Comparison of ENCODE assay signal across 8 cellular contexts in genomic region chr1:44212355-44213221, GRCh38. TPM values are rescaled to one million over a fixed set of nuclear protein-coding genes. Genes with fewer than 3 reads are reported as not detected.
A peak's percentile ranks its signal among the peaks of the same experiment; 100 is the strongest.
DNase-seq lines count a peak whose midpoint lies in the region; ATAC-seq and TF ChIP-seq lines count a peak whose summit lies in the region.

No MANE protein-coding gene starts in this region.

- no peaks in the 10 kb centered on the region for H3K9me3 ChIP-seq in CD4-positive, alpha-beta T cell (ENCODE audit: control insufficient read depth, low read length)

- no peak for DNase-seq in CD4-positive, alpha-beta T cell
- DNase-seq in OCI-M1 (lab: John Stamatoyannopoulos, UW): peak; percentile 28
- DNase-seq in caudate nucleus (lab: John Stamatoyannopoulos, UW): no peak
- DNase-seq in natural killer cell treated with Interleukin-12 subunit alpha and Interleukin-12 subunit beta and Interleukin-15 and Interleukin-18, amount 100 ng/mL, for 72 hours (ENCODE audit: low spot score): peak; percentile 68
- DNase-seq in D341Med (ENCODE audit: low spot score): no peak
- DNase-seq in NCI-H2227 (lab: John Stamatoyannopoulos, UW; ENCODE audit: unreplicated experiment): no peak

- H3K27ac ChIP-seq in CD4-positive, alpha-beta T cell (ENCODE audit: low read depth, low read length): no peak overlapping the region
- peak overlapping the region; percentile 84 for H3K27ac ChIP-seq in caudate nucleus (ENCODE audit: low read depth, low read length)

- ATAC-seq in CD4-positive, alpha-beta T cell (ENCODE audit: poor library complexity): peak; percentile 31
- ATAC-seq in natural killer cell treated with Interleukin-12 subunit alpha and Interleukin-12 subunit beta and Interleukin-15 and Interleukin-18, amount 100 ng/mL, for 72 hours: peak; percentile 67 to 74
- no peak for ATAC-seq in GM19452 (IDR thresholded peaks at IDR 0.05; ENCODE audit: unreplicated experiment)
- ATAC-seq in HG02884 (IDR thresholded peaks at IDR 0.05; ENCODE audit: unreplicated experiment): no peak

- POLR2A ChIA-PET in CD4-positive, alpha-beta T cell (lab: Charles Lee): interaction anchor here (0.9 to 2.4 kb wide), 9 partner anchors 12 to 838 kb away, joined by 3 to 11 read pairs (median 3); partner anchors contain the start of genes DPH2 and PLK3

- H3K4me1 Mint-ChIP-seq in CD4-positive, alpha-beta T cell (ENCODE audit: low read depth): peaks cover 44% of the 10 kb centered on the region
- H3K4me1 Mint-ChIP-seq in natural killer cell treated with Interleukin-12 subunit alpha and Interleukin-12 subunit beta and Interleukin-15 and Interleukin-18, amount 100 ng/mL, for 72 hours (ENCODE audit: low read depth in 2 of 2): peaks cover 39 to 54% of the 10 kb centered on the region in 2 donors

- no peaks in the 10 kb centered on the region for H3K27me3 ChIP-seq in CD4-positive, alpha-beta T cell (ENCODE audit: control insufficient read depth, insufficient read depth, low read length)

- no peaks in the 10 kb centered on the region for H3K27me3 Mint-ChIP-seq in CD4-positive, alpha-beta T cell
- H3K27me3 Mint-ChIP-seq in natural killer cell treated with Interleukin-12 subunit alpha and Interleukin-12 subunit beta and Interleukin-15 and Interleukin-18, amount 100 ng/mL, for 72 hours: no peaks in the 10 kb centered on the region

- no peaks in the 10 kb centered on the region for H3K9me3 Mint-ChIP-seq in CD4-positive, alpha-beta T cell
- no peaks in the 10 kb centered on the region for H3K9me3 Mint-ChIP-seq in natural killer cell treated with Interleukin-12 subunit alpha and Interleukin-12 subunit beta and Interleukin-15 and Interleukin-18, amount 100 ng/mL, for 72 hours

- peak overlapping the region; percentile 93 for H3K27ac Mint-ChIP-seq in CD4-positive, alpha-beta T cell
- H3K27ac Mint-ChIP-seq in natural killer cell treated with Interleukin-12 subunit alpha and Interleukin-12 subunit beta and Interleukin-15 and Interleukin-18, amount 100 ng/mL, for 72 hours: peak overlapping the region; percentile 93 to 94

- CTCF ChIA-PET in CD4-positive, alpha-beta T cell (lab: Charles Lee): interaction anchor here (1.1 to 1.5 kb wide), 2 partner anchors 26 to 518 kb away, joined by 3 to 4 read pairs; no protein-coding TSS in a partner anchor

- intact Hi-C loops in CD4-positive, alpha-beta T cell (cut with DNase I, micrococcal nuclease): loop anchor here in 1 of 2 experiments (2.0 to 10.0 kb wide), 6 partner anchors 140 to 1040 kb away; partner anchors contain the start of genes CFAP57, EBNA1BP2, IPO13 and SLC6A9

- H3K4me3 Mint-ChIP-seq in CD4-positive, alpha-beta T cell: peak overlapping the region; percentile 98
- peak overlapping the region; percentile 97 for H3K4me3 Mint-ChIP-seq in natural killer cell treated with Interleukin-12 subunit alpha and Interleukin-12 subunit beta and Interleukin-15 and Interleukin-18, amount 100 ng/mL, for 72 hours

- TF ChIP-seq CTCF in CD4-positive, alpha-beta T cell (IDR thresholded peaks at IDR 0.05): no peak

- peaks cover 40% of the 10 kb centered on the region for H3K36me3 Mint-ChIP-seq in CD4-positive, alpha-beta T cell (ENCODE audit: low read depth)
- peaks cover 11% of the 10 kb centered on the region for H3K36me3 Mint-ChIP-seq in natural killer cell treated with Interleukin-12 subunit alpha and Interleukin-12 subunit beta and Interleukin-15 and Interleukin-18, amount 100 ng/mL, for 72 hours

RNA-seq across cellular contexts. Expression of gene DMAP1, which starts 0.7 kb away (rescaled TPM):
- total RNA-seq in CD4-positive, alpha-beta T cell: 10 to 100 TPM; 53.4 to 56.9 TPM
- 10 to 100 TPM; 36.9 to 52.2 TPM for total RNA-seq in natural killer cell treated with Interleukin-12 subunit alpha and Interleukin-12 subunit beta and Interleukin-15 and Interleukin-18, amount 100 ng/mL, for 72 hours

Comparison
In these comparisons a context has a peak if more than half of its experiments do, and no peak if none do; other contexts are left out.
1. ATAC-seq: peak in CD4-positive, alpha-beta T cell (single experiment) and natural killer cell treated with Interleukin-12 subunit alpha and Interleukin-12 subunit beta and Interleukin-15 and Interleukin-18, amount 100 ng/mL, for 72 hours (2 of 2); none in GM19452 (single experiment) and HG02884 (single experiment).
2. DNase-seq: peak in OCI-M1 (single experiment) and natural killer cell treated with Interleukin-12 subunit alpha and Interleukin-12 subunit beta and Interleukin-15 and Interleukin-18, amount 100 ng/mL, for 72 hours (single experiment); none in CD4-positive, alpha-beta T cell (0 of 10), caudate nucleus (0 of 61), D341Med (single experiment) and NCI-H2227 (single experiment).